In the genomic region with DNA sequence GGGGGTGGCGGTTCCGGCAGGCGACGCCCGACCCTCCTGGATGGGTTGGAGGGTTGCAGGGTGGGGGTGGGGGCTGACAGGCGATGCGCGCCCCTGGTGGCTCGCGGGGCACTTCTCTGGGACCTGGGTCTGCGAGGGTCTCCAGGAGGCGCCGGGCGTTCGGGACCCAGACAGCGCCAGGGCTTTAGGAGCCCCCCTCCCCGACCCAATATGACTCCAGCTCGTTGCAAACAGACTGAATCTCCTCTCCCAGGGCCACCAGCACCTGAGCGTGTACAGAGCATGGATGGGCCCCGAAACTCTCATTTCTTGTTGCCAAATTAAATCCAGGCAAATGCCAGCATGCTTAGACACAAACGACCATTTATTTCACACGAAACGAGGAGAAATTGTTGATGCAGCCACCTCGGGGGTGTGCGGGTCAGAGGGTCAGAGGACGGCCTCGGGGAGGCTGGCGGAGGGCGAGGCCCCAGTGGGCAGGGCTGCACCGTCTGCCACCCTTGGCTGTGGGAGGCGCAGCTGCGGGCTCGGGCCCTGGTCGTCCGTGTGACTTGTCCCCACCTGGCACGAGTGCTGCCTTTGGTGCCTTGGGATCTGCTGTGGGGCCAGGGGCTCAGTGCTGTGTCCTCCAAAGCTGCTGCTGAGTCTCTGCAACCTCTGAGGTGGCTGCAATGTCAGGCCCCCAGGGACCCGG, we compare ENCODE assay signal across 8 cellular contexts. TPM values are rescaled to one million over a fixed set of nuclear protein-coding genes. Genes with fewer than 3 reads are reported as not detected.
A peak's percentile ranks its signal among the peaks of the same experiment; 100 is the strongest.
DNase-seq lines count a peak whose midpoint lies in the region; ATAC-seq and TF ChIP-seq lines count a peak whose summit lies in the region.

No MANE protein-coding gene starts in this region.

- TF ChIP-seq CTCF in AG09319 (IDR thresholded peaks at IDR 0.05; ENCODE audit: low read depth, low read length) (peak; percentile 44), type B pancreatic cell (conservative IDR thresholded peaks at IDR 0.05) (peak; percentile 86)

- H3K27ac Mint-ChIP-seq in type B pancreatic cell = no peak overlapping the region

- peaks cover 18% of the 10 kb centered on the region for H3K4me1 Mint-ChIP-seq in type B pancreatic cell (ENCODE audit: unreplicated experiment)

- no peaks in the 10 kb centered on the region for H3K4me1 ChIP-seq in right cardiac atrium (ENCODE audit: control insufficient read depth, insufficient read depth, low read length)

- H3K4me3 ChIP-seq in H7 (ENCODE audit: insufficient read depth, low read depth, low read length) (no peak overlapping the region), right cardiac atrium (ENCODE audit: low read length) (no peak overlapping the region)

- peaks cover 5% of the 10 kb centered on the region for H3K27me3 Mint-ChIP-seq in type B pancreatic cell

- no peaks in the 10 kb centered on the region for H3K36me3 Mint-ChIP-seq in type B pancreatic cell

- no peak for DNase-seq in AG09319 (ENCODE audit: extremely low read depth, low read depth)
- peak; percentile 99 for DNase-seq in H7
- DNase-seq in activated CD4-positive, alpha-beta T cell treated with anti-CD3 and anti-CD28 coated beads for 48 hours = peak; percentile 50
- DNase-seq in right cardiac atrium = peak in 1 of 3 donors; percentile 80
- DNase-seq in type B pancreatic cell (ENCODE audit: extremely low spot score, unreplicated experiment) = no peak
- no peak for DNase-seq in NCI-H146 treated with DMSO at 0.1 percent for 48 hours (lab: John Stamatoyannopoulos, UW; ENCODE audit: unreplicated experiment)
- no peak for DNase-seq in DMS153 treated with DMSO at 0.1 percent for 48 hours (lab: John Stamatoyannopoulos, UW; ENCODE audit: unreplicated experiment)

- no peaks in the 10 kb centered on the region; the same call in 1 of the 2 replicates for H3K27me3 ChIP-seq in H7 (ENCODE audit: control insufficient read depth, insufficient read depth, low read length)
- H3K27me3 ChIP-seq in right cardiac atrium (ENCODE audit: control insufficient read depth, insufficient read depth) = no peaks in the 10 kb centered on the region

- H3K9me3 ChIP-seq in right cardiac atrium (ENCODE audit: control insufficient read depth, low read length) = no peaks in the 10 kb centered on the region

- WGBS in right cardiac atrium = 25% methylated on average over 37 of the region's 37 CpGs

- H3K9me3 Mint-ChIP-seq in type B pancreatic cell = no peaks in the 10 kb centered on the region

- intact Hi-C loops in right cardiac atrium (cut with DNase I) = loop anchor here in 2 of 4 donors (5.0 to 10.0 kb wide), 3 partner anchors 82 to 291 kb away; no protein-coding TSS in a partner anchor

- peak; percentile 17 to 36 for ATAC-seq in right cardiac atrium
- ATAC-seq in GM21447 (IDR thresholded peaks at IDR 0.05; ENCODE audit: unreplicated experiment) = no peak

- H3K4me3 Mint-ChIP-seq in type B pancreatic cell = peak overlapping the region; percentile 31

- no peak overlapping the region for H3K27ac ChIP-seq in right cardiac atrium (ENCODE audit: low read length)

- H3K36me3 ChIP-seq in H7 (replicated peaks; ENCODE audit: control insufficient read depth, insufficient read depth, low read length) = no peaks in the 10 kb centered on the region

RNA-seq across cellular contexts. Expression of a gene that starts 20.9 kb away (rescaled TPM):
- 0.55 and 1.5 TPM in 2 replicates for total RNA-seq in H7 (2014; rRNA removed; shearing (Covaris generic))
- total RNA-seq in right cardiac atrium (1 to 10 TPM; 2.3 to 3.1 (median 2.5) TPM), type B pancreatic cell (ENCODE audit: low replicate concordance) (10.8 and 12.8 TPM in 2 replicates)
- 1.5 TPM for polyA plus RNA-seq in right cardiac atrium

Comparison
In these comparisons a context has a peak if more than half of its experiments do, and no peak if none do; other contexts are left out.
1. DNase-seq: peak in H7 (single experiment) and activated CD4-positive, alpha-beta T cell treated with anti-CD3 and anti-CD28 coated beads for 48 hours (single experiment); none in AG09319 (single experiment), type B pancreatic cell (single experiment), NCI-H146 treated with DMSO at 0.1 percent for 48 hours (single experiment) and DMS153 treated with DMSO at 0.1 percent for 48 hours (single experiment).